Comparison of ENCODE assay signal across 21 cellular contexts in genomic region chr7:127979728-127980126, GRCh38. TPM values are rescaled to one million over a fixed set of nuclear protein-coding genes. Genes with fewer than 3 reads are reported as not detected.
"Had no signal": no experiment of that assay in that cellular context is flagged by ENCODE, and none has a peak within 500 bp of the region (broad histone marks: within the 10 kb centered on the region; RNA-seq: fewer than 3 reads in every experiment).

No MANE protein-coding gene starts in this region.

- H3K9me3 ChIP-seq: adrenal gland, prostate gland, suprapubic skin had no signal

- H3K36me3 ChIP-seq: adrenal gland, prostate gland, right atrium auricular region, suprapubic skin had no signal

- H3K4me3 ChIP-seq: adrenal gland, lung, prostate gland, right atrium auricular region, skin epidermis, suprapubic skin, transverse colon had no signal

- DNase-seq: activated CD4-positive, alpha-beta T cell treated with anti-CD3 and anti-CD28 coated beads, Interleukin-2, amount 50 U/mL, for 4 hours; activated effector memory CD4-positive, alpha-beta T cell treated with anti-CD3 and anti-CD28 coated beads, Interleukin-2, amount 50 U/mL, for 16 hours; activated T-cell treated with anti-CD3 and anti-CD28 coated beads, Interleukin-2, amount 50 U/mL, for 72 hours; adrenal gland; effector CD8-positive, alpha-beta T cell; hypothalamus; midbrain; nephron progenitor cell; occipital lobe; stimulated activated naive CD8-positive, alpha-beta T cell treated with anti-CD3 and anti-CD28 coated beads, Interleukin-15, amount 100 ng/mL, for 72 hours; SW 1271; transverse colon had no signal

- H3K27me3 Mint-ChIP-seq: activated naive CD4-positive, alpha-beta T cell treated with anti-CD3 and anti-CD28 coated beads, Interleukin-2, amount 50 U/mL, for 24 hours; dendritic cell treated with granulocyte-macrophage colony-stimulating factor and Interleukin-4, amounts not matched to agents 40 ng/mL and 50 ng/mL, for 4 days; stimulated activated naive CD8-positive, alpha-beta T cell treated with anti-CD3 and anti-CD28 coated beads, Interleukin-15, amount 100 ng/mL, for 72 hours had no signal

- H3K27ac ChIP-seq: adrenal gland, prostate gland, right atrium auricular region, skin epidermis, suprapubic skin, transverse colon had no signal

- H3K27me3 ChIP-seq: adrenal gland, right atrium auricular region, suprapubic skin, transverse colon had no signal

- H3K4me3 Mint-ChIP-seq: activated naive CD4-positive, alpha-beta T cell treated with anti-CD3 and anti-CD28 coated beads, Interleukin-2, amount 50 U/mL, for 24 hours; activated T-cell treated with anti-CD3 and anti-CD28 coated beads, Interleukin-2, amount 50 U/mL, for 72 hours; dendritic cell treated with granulocyte-macrophage colony-stimulating factor and Interleukin-4, amounts not matched to agents 40 ng/mL and 50 ng/mL, for 4 days; nephron progenitor cell; stimulated activated naive CD8-positive, alpha-beta T cell treated with anti-CD3 and anti-CD28 coated beads, Interleukin-15, amount 100 ng/mL, for 72 hours had no signal

- H3K4me1 ChIP-seq: adrenal gland, prostate gland, suprapubic skin had no signal

- H3K27ac Mint-ChIP-seq: activated naive CD4-positive, alpha-beta T cell treated with anti-CD3 and anti-CD28 coated beads, Interleukin-2, amount 50 U/mL, for 24 hours; dendritic cell treated with granulocyte-macrophage colony-stimulating factor and Interleukin-4, amounts not matched to agents 40 ng/mL and 50 ng/mL, for 4 days; nephron progenitor cell; stimulated activated naive CD8-positive, alpha-beta T cell treated with anti-CD3 and anti-CD28 coated beads, Interleukin-15, amount 100 ng/mL, for 72 hours had no signal

- ATAC-seq: activated T-cell treated with anti-CD3 and anti-CD28 coated beads, Interleukin-2, amount 50 U/mL, for 72 hours; left lobe of liver; stimulated activated naive CD8-positive, alpha-beta T cell treated with anti-CD3 and anti-CD28 coated beads, Interleukin-15, amount 100 ng/mL, for 72 hours had no signal

RNA-seq across cellular contexts. Expression of gene LRRC4, which starts 51.5 kb away (rescaled TPM):
- total RNA-seq: T-helper 2 cell treated with Interferon-gamma antibody and Interleukin-4, amounts not matched to agents 100 ng/mL and 5 ng/mL, for 36 hours had no signal
